In genomic region chr22:20013382-20013871, GRCh38 we compare ENCODE assay signal across 1 cellular context.
TF ChIP-seq lines count a peak whose summit lies in the region.

No MANE protein-coding gene starts in this region.

TF ChIP-seq in GM12878, 131 proteins besides CTCF, POLR2A, EP300 and RAD21:
- TF ChIP-seq SMC3 (IDR thresholded peaks at IDR 0.05; ENCODE audit: borderline replicate concordance, low read length) (peak; percentile 45; the same call in 1 of the 2 replicates), TCF12 (IDR thresholded peaks at IDR 0.05; ENCODE audit: low read depth, low read length) (no peak), FOXM1 (IDR thresholded peaks at IDR 0.05; ENCODE audit: low read depth, low read length) (no peak), ZNF274 (IDR thresholded peaks at IDR 0.05; ENCODE audit: insufficient read depth, insufficient read length) (no peak)
